ENCODE assay signal across 24 cellular contexts in the genomic region with DNA sequence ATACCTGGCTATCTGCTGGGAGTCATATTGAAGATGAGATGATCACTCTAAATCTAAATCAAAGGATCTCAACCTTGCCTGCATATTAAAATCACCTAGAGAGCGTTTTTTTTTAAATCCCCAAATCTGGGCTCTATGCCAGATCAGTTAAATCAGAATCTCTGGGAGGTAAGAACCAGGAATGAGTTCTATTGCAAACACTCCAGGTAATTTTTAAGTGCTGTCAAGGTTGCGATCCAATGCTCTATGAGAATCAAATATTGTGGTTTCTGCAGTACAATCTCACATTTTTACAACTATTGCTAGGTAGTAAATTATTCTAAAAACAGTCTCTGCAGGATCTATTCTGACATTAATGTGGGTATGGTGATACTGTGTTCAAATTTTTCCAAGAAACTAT.
DNase-seq lines count a peak whose midpoint lies in the region; ATAC-seq lines count a peak whose summit lies in the region.
"Had no signal": no experiment of that assay in that cellular context is flagged by ENCODE, and none has a peak within 500 bp of the region (broad histone marks: within the 10 kb centered on the region; RNA-seq: fewer than 3 reads in every experiment).

No MANE protein-coding gene starts in this region.

- no peak overlapping the region for H3K4me2 ChIP-seq in Karpas-422 (ENCODE audit: low read depth, low read length, poor library complexity, severe bottlenecking)
- H3K4me2 ChIP-seq: BLaER1 treated with 17β-estradiol and CSF1 and Interleukin-3, amounts not matched to agents 10 nM and 100 nM; PC-9 had no signal

- peak; percentile 45 for DNase-seq in NCI-H82 (lab: John Stamatoyannopoulos, UW)
- no peak for DNase-seq in NCI-H82 treated with DMSO at 0.1 percent for 48 hours (lab: John Stamatoyannopoulos, UW; ENCODE audit: unreplicated experiment)
- DNase-seq in NCI-H187 treated with DMSO at 0.1 percent for 48 hours (lab: John Stamatoyannopoulos, UW): peak; percentile 22
- peak; percentile 19 for DNase-seq in NCI-H748 treated with DMSO at 0.1 percent for 48 hours (lab: John Stamatoyannopoulos, UW)
- DNase-seq in Karpas-422: no peak
- DNase-seq in activated CD4-positive, CD25-positive, alpha-beta regulatory T cell (lab: John Stamatoyannopoulos, UW): no peak
- DNase-seq: ACHN; activated CD4-positive, alpha-beta T cell treated with anti-CD3 and anti-CD28 coated beads for 4 hours; activated CD8-positive, alpha-beta memory T cell treated with anti-CD3 and anti-CD28 coated beads, Interleukin-2, amount 10 ng/mL, durations not matched to agents 7 days and 5 days; activated naive CD8-positive, alpha-beta T cell treated with anti-CD3 and anti-CD28 coated beads, Interleukin-2, amount 10 ng/mL, durations not matched to agents 7 days and 5 days; esophagus squamous epithelium; left cardiac atrium; MV-4-11; natural killer cell; NCI-H526; PC-9; right lobe of liver; T-cell; uterus had no signal

- H3K79me2 ChIP-seq in Karpas-422 (ENCODE audit: low read length): no peaks in the 10 kb centered on the region

- H3K4me3 ChIP-seq in Karpas-422 (ENCODE audit: low read length): no peak overlapping the region
- H3K4me3 ChIP-seq: BLaER1 treated with 17β-estradiol and CSF1 and Interleukin-3, amounts not matched to agents 10 nM and 100 nM; esophagus squamous epithelium; PC-9; right lobe of liver; suprapubic skin; uterus had no signal

- H3K9me2 ChIP-seq in Karpas-422 (replicated peaks; ENCODE audit: insufficient read depth, low read length): no peaks in the 10 kb centered on the region

- no peak overlapping the region for H2AFZ ChIP-seq in Karpas-422 (ENCODE audit: low read length)
- H2AFZ ChIP-seq: PC-9 had no signal

- H3K27me3 ChIP-seq in Karpas-422 (ENCODE audit: low read length): no peaks in the 10 kb centered on the region
- H3K27me3 ChIP-seq: BLaER1 treated with 17β-estradiol and CSF1 and Interleukin-3, amounts not matched to agents 10 nM and 100 nM; right lobe of liver; suprapubic skin; uterus had no signal

- no peaks in the 10 kb centered on the region for H3K4me1 ChIP-seq in Karpas-422 (ENCODE audit: low read length)
- H3K4me1 ChIP-seq: BLaER1 treated with 17β-estradiol and CSF1 and Interleukin-3, amounts not matched to agents 10 nM and 100 nM; esophagus squamous epithelium; right lobe of liver; suprapubic skin; uterus had no signal

- H3K9ac ChIP-seq in Karpas-422 (ENCODE audit: low read length): no peak overlapping the region
- H3K9ac ChIP-seq: BLaER1 treated with 17β-estradiol and CSF1 and Interleukin-3, amounts not matched to agents 10 nM and 100 nM had no signal

- H3K9me3 ChIP-seq in Karpas-422 (ENCODE audit: low read length): no peaks in the 10 kb centered on the region
- H3K9me3 ChIP-seq: esophagus squamous epithelium, right lobe of liver, suprapubic skin, uterus had no signal

- no peak overlapping the region for H3K27ac ChIP-seq in Karpas-422 (ENCODE audit: low read length)
- H3K27ac ChIP-seq: BLaER1 treated with 17β-estradiol and CSF1 and Interleukin-3, amounts not matched to agents 10 nM and 100 nM; esophagus squamous epithelium; PC-9; right lobe of liver; suprapubic skin; uterus had no signal

- H4K20me1 ChIP-seq in Karpas-422 (ENCODE audit: insufficient read depth, low read depth, low read length): no peaks in the 10 kb centered on the region
- H4K20me1 ChIP-seq: BLaER1 treated with 17β-estradiol and CSF1 and Interleukin-3, amounts not matched to agents 10 nM and 100 nM had no signal

- ATAC-seq in HG03432 (IDR thresholded peaks at IDR 0.05; ENCODE audit: unreplicated experiment): no peak
- no peak for ATAC-seq in GM19467 (IDR thresholded peaks at IDR 0.05; ENCODE audit: unreplicated experiment)
- ATAC-seq: activated CD8-positive, alpha-beta memory T cell treated with anti-CD3 and anti-CD28 coated beads, Interleukin-2, amount 10 ng/mL, durations not matched to agents 7 days and 5 days; activated T-helper 17 cell treated with anti-CD3 and anti-CD28 coated beads, Interleukin-2, amount 50 U/mL, for 72 hours; left cardiac atrium; natural killer cell; right lobe of liver; T-cell had no signal

- no peaks in the 10 kb centered on the region for H3K36me3 ChIP-seq in Karpas-422 (ENCODE audit: insufficient read depth, low read length)
- H3K36me3 ChIP-seq: BLaER1 treated with 17β-estradiol and CSF1 and Interleukin-3, amounts not matched to agents 10 nM and 100 nM; esophagus squamous epithelium; right lobe of liver; suprapubic skin; uterus had no signal

Comparison
In these comparisons a context has a peak if more than half of its experiments do, and no peak if none do; other contexts are left out.
1. DNase-seq: peak in NCI-H82 (single experiment), NCI-H187 treated with DMSO at 0.1 percent for 48 hours (single experiment) and NCI-H748 treated with DMSO at 0.1 percent for 48 hours (single experiment); none in NCI-H82 treated with DMSO at 0.1 percent for 48 hours (single experiment), Karpas-422 (single experiment) and activated CD4-positive, CD25-positive, alpha-beta regulatory T cell (0 of 4).